ENCODE assay signal across 8 cellular contexts in the genomic region with DNA sequence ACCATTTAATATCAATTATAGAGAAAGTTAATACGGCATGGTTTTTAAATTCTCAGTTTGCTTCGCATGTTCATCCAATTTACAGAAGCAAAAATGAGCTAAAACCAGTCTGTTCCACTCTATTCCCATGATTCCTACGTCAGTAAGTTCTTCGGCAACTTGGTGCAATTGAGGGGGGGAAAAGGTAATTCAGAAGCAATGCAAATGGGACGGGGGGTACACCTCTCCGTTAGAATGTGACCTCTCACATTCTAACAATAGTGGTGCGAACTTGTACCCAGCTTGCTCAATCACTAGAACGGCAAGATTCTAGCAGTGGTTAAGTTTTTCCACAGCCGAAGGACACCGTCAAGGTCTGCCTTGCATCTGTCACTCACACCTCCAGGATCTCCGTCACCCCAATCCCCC. TPM values are rescaled to one million over a fixed set of nuclear protein-coding genes. Genes with fewer than 3 reads are reported as not detected.
DNase-seq lines count a peak whose midpoint lies in the region; ATAC-seq and TF ChIP-seq lines count a peak whose summit lies in the region.

No MANE protein-coding gene starts in this region.

- peaks cover 33% of the 10 kb centered on the region for H3K4me1 Mint-ChIP-seq in CD4-positive, alpha-beta T cell (ENCODE audit: low read depth)
- H3K4me1 Mint-ChIP-seq in stimulated activated memory B cell treated with anti-CD40 and anti-IgM and Interleukin-4, amounts not matched to agents 10 μg/mL and 1 μg/mL and 100 μg/mL, for 72 hours: peaks cover 12% of the 10 kb centered on the region

- no peak for ATAC-seq in CD4-positive, alpha-beta T cell (ENCODE audit: poor library complexity)
- ATAC-seq in stimulated activated memory B cell treated with anti-CD40 and anti-IgM and Interleukin-4, amounts not matched to agents 10 μg/mL and 1 μg/mL and 100 μg/mL, for 72 hours: no peak

- TF ChIP-seq POLR2A in adrenal gland (IDR thresholded peaks at IDR 0.05): no peak

- H3K4me1 ChIP-seq in HUES64 (ENCODE audit: insufficient read depth, low read length) (peaks cover 9% of the 10 kb centered on the region), adrenal gland (replicated peaks in 1 of 2) (peaks cover 0 to 22% of the 10 kb centered on the region in 2 donors), iPS-18a (ENCODE audit: control insufficient read depth, low read depth, low read length) (peaks cover 14% of the 10 kb centered on the region)

- CTCF ChIA-PET in CD4-positive, alpha-beta T cell (lab: Charles Lee): interaction anchor here (3.2 kb wide), 1 partner anchor 26 kb away, joined by 13 read pairs; a partner anchor contains a TSS

- H3K4me3 ChIP-seq in HUES64 (ENCODE audit: low read length): peak overlapping the region; percentile 73
- H3K4me3 ChIP-seq in adrenal gland: peak overlapping the region; percentile 50 to 97 (median 83)
- peak overlapping the region; percentile 99 for H3K4me3 ChIP-seq in iPS-18a (ENCODE audit: low read length)

- no peaks in the 10 kb centered on the region for H3K27me3 Mint-ChIP-seq in CD4-positive, alpha-beta T cell
- H3K27me3 Mint-ChIP-seq in stimulated activated memory B cell treated with anti-CD40 and anti-IgM and Interleukin-4, amounts not matched to agents 10 μg/mL and 1 μg/mL and 100 μg/mL, for 72 hours: no peaks in the 10 kb centered on the region

- intact Hi-C loops in CD4-positive, alpha-beta T cell (cut with DNase I, micrococcal nuclease): loop anchor here (1.0 to 10.0 kb wide), 3 partner anchors 86 to 1104 kb away; a partner anchor contains a TSS
- intact Hi-C loops in adrenal gland (cut with DNase I): no loop called here
- intact Hi-C loops in posterior vena cava (cut with DNase I): no loop called here

- H3K36me3 ChIP-seq in HUES64 (ENCODE audit: insufficient read depth, low read length): no peaks in the 10 kb centered on the region
- H3K36me3 ChIP-seq in adrenal gland (replicated peaks in 1 of 2): no peaks in the 10 kb centered on the region
- no peaks in the 10 kb centered on the region for H3K36me3 ChIP-seq in iPS-18a (ENCODE audit: control insufficient read depth, low read depth, low read length)

- H3K9ac ChIP-seq in HUES64 (ENCODE audit: low read depth, low read length): peak overlapping the region; percentile 71
- H3K9ac ChIP-seq in iPS-18a (ENCODE audit: low read length): peak overlapping the region; percentile 83

- no peaks in the 10 kb centered on the region for H3K27me3 ChIP-seq in CD4-positive, alpha-beta T cell (ENCODE audit: control insufficient read depth, insufficient read depth, low read length)
- no peaks in the 10 kb centered on the region for H3K27me3 ChIP-seq in HUES64 (ENCODE audit: insufficient read depth, low read length)
- no peaks in the 10 kb centered on the region for H3K27me3 ChIP-seq in adrenal gland
- H3K27me3 ChIP-seq in iPS-18a (ENCODE audit: control insufficient read depth, insufficient read depth, low read length): peaks cover 9% of the 10 kb centered on the region

- H3K36me3 Mint-ChIP-seq in CD4-positive, alpha-beta T cell (ENCODE audit: low read depth): peaks cover 21% of the 10 kb centered on the region
- H3K36me3 Mint-ChIP-seq in stimulated activated memory B cell treated with anti-CD40 and anti-IgM and Interleukin-4, amounts not matched to agents 10 μg/mL and 1 μg/mL and 100 μg/mL, for 72 hours: peaks cover 12% of the 10 kb centered on the region

- no peak for TF ChIP-seq CTCF in CD4-positive, alpha-beta T cell (IDR thresholded peaks at IDR 0.05)
- no peak for TF ChIP-seq CTCF in adrenal gland (IDR thresholded peaks at IDR 0.05)

- H3K4me3 Mint-ChIP-seq in CD4-positive, alpha-beta T cell: peak overlapping the region; percentile 92
- H3K4me3 Mint-ChIP-seq in stimulated activated memory B cell treated with anti-CD40 and anti-IgM and Interleukin-4, amounts not matched to agents 10 μg/mL and 1 μg/mL and 100 μg/mL, for 72 hours: peak overlapping the region; percentile 91

- DNase-seq in CD4-positive, alpha-beta T cell: no peak
- peak in 5 of 7 donors; percentile 38 to 70 (median 47) for DNase-seq in adrenal gland
- no peak for DNase-seq in DMS153 (lab: John Stamatoyannopoulos, UW)
- no peak for DNase-seq in NK-92 treated with Interleukin-12 subunit alpha and Interleukin-12 subunit beta, amount 100 ng/mL, for 24 hours (lab: John Stamatoyannopoulos, UW)
- no peak for DNase-seq in posterior vena cava (ENCODE audit: low spot score)

- H3K9me3 ChIP-seq in CD4-positive, alpha-beta T cell (ENCODE audit: control insufficient read depth, low read length): no peaks in the 10 kb centered on the region
- H3K9me3 ChIP-seq in HUES64 (ENCODE audit: insufficient read depth, low read depth, low read length) (no peaks in the 10 kb centered on the region), adrenal gland (replicated peaks in 1 of 3) (no peaks in the 10 kb centered on the region), iPS-18a (ENCODE audit: control insufficient read depth, low read depth, low read length) (no peaks in the 10 kb centered on the region)

- H3K27ac Mint-ChIP-seq in CD4-positive, alpha-beta T cell: peak overlapping the region; percentile 89
- H3K27ac Mint-ChIP-seq in stimulated activated memory B cell treated with anti-CD40 and anti-IgM and Interleukin-4, amounts not matched to agents 10 μg/mL and 1 μg/mL and 100 μg/mL, for 72 hours: peak overlapping the region; percentile 69

- POLR2A ChIA-PET in CD4-positive, alpha-beta T cell (lab: Charles Lee): interaction anchor here (1.3 to 2.1 kb wide), 4 partner anchors 26 to 295 kb away, joined by 3 to 9 read pairs (median 6); a partner anchor contains a TSS

- H3K9me3 Mint-ChIP-seq in CD4-positive, alpha-beta T cell: no peaks in the 10 kb centered on the region
- no peaks in the 10 kb centered on the region for H3K9me3 Mint-ChIP-seq in stimulated activated memory B cell treated with anti-CD40 and anti-IgM and Interleukin-4, amounts not matched to agents 10 μg/mL and 1 μg/mL and 100 μg/mL, for 72 hours

- under 1% methylated on average over 11 of the region's 11 CpGs for WGBS in HUES64
- WGBS in adrenal gland, 4 donors: 2 to 5% (median 3%) methylated on average over 8 to 11 of the region's 11 CpGs

- peak overlapping the region; percentile 35 for H3K27ac ChIP-seq in CD4-positive, alpha-beta T cell (ENCODE audit: low read depth, low read length)
- peak overlapping the region; percentile 64 for H3K27ac ChIP-seq in HUES64 (ENCODE audit: low read depth, low read length)
- peak overlapping the region; percentile 36 to 90 (median 85) for H3K27ac ChIP-seq in adrenal gland
- no peak overlapping the region for H3K27ac ChIP-seq in iPS-18a (ENCODE audit: low read length)

RNA-seq across cellular contexts. Expression of a gene that starts 0.7 kb away (rescaled TPM):
- total RNA-seq in CD4-positive, alpha-beta T cell: 10 to 100 TPM in 1 of 2 experiments, 1 to 10 TPM in 1; 9.6 to 10.5 TPM
- 37.6 TPM for polyA plus RNA-seq in HUES64 (2013, experiment 1 of 2)
- 36.7 TPM for polyA plus RNA-seq in HUES64 (2013, experiment 2 of 2)
- total RNA-seq in adrenal gland: 10 to 100 TPM; 15.9 to 67.0 (median 31.5) TPM
- 10 to 100 TPM; 10.7 to 44.9 (median 12.3) TPM for polyA plus RNA-seq in adrenal gland
- 10 to 100 TPM; 26.9 to 31.9 TPM for total RNA-seq in posterior vena cava

RNA-seq across cellular contexts. Expression of a gene that starts 25.9 kb away (rescaled TPM):
- total RNA-seq in CD4-positive, alpha-beta T cell: 1 to 10 TPM; 5.4 to 5.5 TPM
- 31.5 TPM for polyA plus RNA-seq in HUES64 (2013, experiment 1 of 2)
- polyA plus RNA-seq in HUES64 (2013, experiment 2 of 2): 37.0 TPM
- total RNA-seq in adrenal gland (10 to 100 TPM in 7 of 8 donors, 1 to 10 TPM in 1; 7.3 to 21.6 (median 13.5) TPM), posterior vena cava (10 to 100 TPM; 10.5 to 11.6 TPM)
- polyA plus RNA-seq in adrenal gland: 10 to 100 TPM in 2 of 3 donors, 1 to 10 TPM in 1; 8.3 to 11.7 (median 11.0) TPM

Comparison
In these comparisons a context has a peak if more than half of its experiments do, and no peak if none do; other contexts are left out.
1. DNase-seq: peak in adrenal gland (5 of 7); none in CD4-positive, alpha-beta T cell (0 of 10), DMS153 (single experiment), NK-92 treated with Interleukin-12 subunit alpha and Interleukin-12 subunit beta, amount 100 ng/mL, for 24 hours (single experiment) and posterior vena cava (single experiment).
2. intact Hi-C loops: an anchor here in CD4-positive, alpha-beta T cell (1.0 to 10.0 kb wide); none called in adrenal gland and posterior vena cava.
3. Peak in every context shown above with its lines, with median percentiles within 50 percentile points of each other: H3K4me3 ChIP-seq.